In the genomic region with DNA sequence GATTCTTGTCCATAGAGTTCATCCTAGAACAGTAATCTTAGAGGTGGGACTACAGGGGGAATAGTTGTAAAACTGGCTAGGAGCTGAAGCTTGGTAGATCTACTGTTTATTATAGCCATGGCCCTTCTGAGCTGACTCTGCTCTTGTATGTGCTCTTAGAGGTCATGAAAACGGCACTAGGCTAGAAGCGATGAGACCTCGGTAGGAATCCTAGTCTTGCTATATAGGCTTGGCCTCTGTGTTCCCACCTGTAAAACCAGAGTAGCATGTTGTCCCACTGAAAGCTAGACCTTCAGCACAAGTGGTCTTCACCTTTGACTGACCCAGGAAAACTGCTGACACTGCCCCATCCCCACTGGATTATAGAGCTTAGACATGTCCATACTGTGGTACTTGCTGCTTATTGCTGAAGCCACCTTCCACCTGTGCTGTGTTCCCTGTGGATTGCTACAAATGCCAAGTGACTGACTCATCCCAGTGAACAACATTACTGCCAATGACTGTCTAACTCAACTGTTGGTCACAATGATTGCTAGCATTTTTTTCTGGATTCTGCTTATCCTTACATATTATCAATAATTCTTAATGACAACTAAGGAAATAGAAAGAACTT, we compare ENCODE assay signal across 20 cellular contexts. TPM values are rescaled to one million over a fixed set of nuclear protein-coding genes. Genes with fewer than 3 reads are reported as not detected.
DNase-seq lines count a peak whose midpoint lies in the region; TF ChIP-seq lines count a peak whose summit lies in the region.
"Had no signal": no experiment of that assay in that cellular context is flagged by ENCODE, and none has a peak within 500 bp of the region (broad histone marks: within the 10 kb centered on the region; RNA-seq: fewer than 3 reads in every experiment).

No MANE protein-coding gene starts in this region.

- intact Hi-C loops in A673 (cut with micrococcal nuclease; ENCODE audit: unreplicated experiment) = no loop called here

- BruUV-seq in A673 (replicated peaks; lab: Mats Ljungman, UMichigan) = no TSS peak

- no peak overlapping the region for H3K27ac ChIP-seq in A673 (ENCODE audit: low read depth, low read length, poor library complexity, severe bottlenecking)
- H3K27ac ChIP-seq: HL-60 had no signal

- H3K4me3 ChIP-seq in MG63 (no peak overlapping the region), choroid plexus epithelial cell (ENCODE audit: low read depth, low read length) (no peak overlapping the region), A673 (ENCODE audit: low read depth, low read length, poor library complexity, severe bottlenecking) (no peak overlapping the region)

- H3K4me1 ChIP-seq in A673 (ENCODE audit: insufficient read depth, low read length, poor library complexity, severe bottlenecking) = no peaks in the 10 kb centered on the region
- H3K4me1 ChIP-seq: BE2C had no signal

- H3K27me3 ChIP-seq in MG63 (no peaks in the 10 kb centered on the region), A673 (replicated peaks; ENCODE audit: insufficient read depth, low read depth, low read length, poor library complexity) (no peaks in the 10 kb centered on the region)
- H3K27me3 ChIP-seq: BE2C had no signal

- H3K9me3 ChIP-seq in MG63 (no peaks in the 10 kb centered on the region), A673 (ENCODE audit: low read depth, low read length, poor library complexity, severe bottlenecking) (no peaks in the 10 kb centered on the region)
- H3K9me3 ChIP-seq: BE2C had no signal

- CTCF ChIA-PET in A673 (lab: Charles Lee) = no interaction called here

- TF ChIP-seq CTCF in choroid plexus epithelial cell (conservative IDR thresholded peaks at IDR 0.05; ENCODE audit: low read depth, low read length) (no peak), A673 (conservative IDR thresholded peaks at IDR 0.05; ENCODE audit: low read depth, low read length) (no peak)

- DNase-seq in ELR (ENCODE audit: low read depth) (peak; percentile 52), MG63 (peak; percentile 7), choroid plexus epithelial cell (ENCODE audit: low read depth) (peak; percentile 10), myocyte (ENCODE audit: low read depth) (peak; percentile 74), NCI-H1092 treated with DMSO at 0.1 percent for 48 hours (lab: John Stamatoyannopoulos, UW) (no peak), A673 (ENCODE audit: low spot score) (no peak), NCI-H1092 (lab: John Stamatoyannopoulos, UW) (no peak)
- no peak for DNase-seq in stimulated activated CD4-positive, alpha-beta T cell treated with anti-CD3 and anti-CD28 coated beads, Interleukin-4, amount 100 ng/mL, for 1 hour
- DNase-seq: activated CD8-positive, alpha-beta memory T cell treated with anti-CD3 and anti-CD28 coated beads, Interleukin-2, amount 50 U/mL, for 48 hours; anterior cingulate cortex; BE2C; hypothalamus; Kasumi-1; left cardiac atrium; NCI-H146; T-helper 9 cell had no signal

- H3K36me3 ChIP-seq in MG63 (no peaks in the 10 kb centered on the region), A673 (ENCODE audit: insufficient read depth, low read length, poor library complexity, severe bottlenecking) (no peaks in the 10 kb centered on the region)
- H3K36me3 ChIP-seq: BE2C had no signal

- POLR2A ChIA-PET in A673 (lab: Charles Lee; ENCODE audit: low non-redundant PET) = no interaction called here

RNA-seq across cellular contexts. Expression of gene PIGC, which starts 23.0 kb away (rescaled TPM):
- 19.6 and 30.6 TPM in 2 replicates for total RNA-seq in MG63 (2014; rRNA removed; shearing (Covaris generic); ENCODE audit: low replicate concordance)
- total RNA-seq in myocyte (21.3 and 25.7 TPM in 2 replicates), A673 (2021) (21.0 and 23.6 TPM in 2 replicates)
- polyA plus RNA-seq in myocyte (2012) = 17.4 TPM

RNA-seq across cellular contexts. Expression of gene C1orf105, which starts 46.4 kb away (rescaled TPM):
- total RNA-seq in MG63 (2014; rRNA removed; shearing (Covaris generic); ENCODE audit: low replicate concordance) = not detected in 2 replicates
- total RNA-seq in myocyte (133 and 144 TPM in 2 replicates), A673 (2021) (not detected in 2 replicates)
- 35.5 TPM for polyA plus RNA-seq in myocyte (2012)
- total RNA-seq: NCI-H460, omental fat pad, temporal lobe had no signal

Comparison
In these comparisons a context has a peak if more than half of its experiments do, and no peak if none do; other contexts are left out.
1. DNase-seq: peak in ELR (single experiment), MG63 (single experiment), choroid plexus epithelial cell (single experiment) and myocyte (single experiment); none in NCI-H1092 treated with DMSO at 0.1 percent for 48 hours (single experiment), A673 (single experiment), stimulated activated CD4-positive, alpha-beta T cell treated with anti-CD3 and anti-CD28 coated beads, Interleukin-4, amount 100 ng/mL, for 1 hour (single experiment) and NCI-H1092 (single experiment).
2. RNA of gene C1orf105, which starts 46.4 kb away (total RNA-seq): 133 to 144 TPM in myocyte; not detected in MG63 and not detected in A673; every median in the first group is over 100 times any median in the second.